ENCODE assay signal across 8 cellular contexts in genomic region chr6:27865952-27866369, GRCh38. TPM values are rescaled to one million over a fixed set of nuclear protein-coding genes. Genes with fewer than 3 reads are reported as not detected.
DNase-seq lines count a peak whose midpoint lies in the region; TF ChIP-seq lines count a peak whose summit lies in the region.

No MANE protein-coding gene starts in this region.

- H3K27me3 ChIP-seq in fibroblast of lung (ENCODE audit: control insufficient read depth, insufficient read depth, low read length) (no peaks in the 10 kb centered on the region), trophoblast cell (ENCODE audit: insufficient read depth, low read length) (no peaks in the 10 kb centered on the region)

- no peak overlapping the region for H4K12ac ChIP-seq in trophoblast cell (ENCODE audit: low read depth, low read length)

- H3K23ac ChIP-seq in trophoblast cell (ENCODE audit: low read length) = no peak overlapping the region

- DNase-seq in NCI-H146 (lab: John Stamatoyannopoulos, UW) (peak; percentile 76), NCI-H146 treated with DMSO at 0.1 percent for 48 hours (lab: John Stamatoyannopoulos, UW; ENCODE audit: unreplicated experiment) (no peak), HUDEP-2 (lab: John Stamatoyannopoulos, UW; ENCODE audit: unreplicated experiment in 76 of 76) (peak in 63 of 76 experiments; percentile 53 to 96 (median 84)), fibroblast of lung (ENCODE audit: low read depth in 2 of 2) (no peak), trophoblast cell (no peak), cerebellum (ENCODE audit: low spot score) (no peak), NCI-H1694 treated with DMSO at 0.1 percent for 48 hours (lab: John Stamatoyannopoulos, UW) (no peak)
- DNase-seq in activated CD4-positive, alpha-beta T cell treated with anti-CD3 and anti-CD28 coated beads, Interleukin-2, amount 10 ng/mL, durations not matched to agents 24 days and 14 days = peak; percentile 86

- H2BK12ac ChIP-seq in trophoblast cell (ENCODE audit: low read length) = no peak overlapping the region

- H4K8ac ChIP-seq in trophoblast cell (ENCODE audit: low read depth, low read length) = peak overlapping the region; percentile 13

- peaks cover 2% of the 10 kb centered on the region for H3K27me3 Mint-ChIP-seq in activated CD4-positive, alpha-beta T cell treated with anti-CD3 and anti-CD28 coated beads, Interleukin-2, amount 10 ng/mL, durations not matched to agents 24 days and 14 days

- no peaks in the 10 kb centered on the region for H3K36me3 Mint-ChIP-seq in activated CD4-positive, alpha-beta T cell treated with anti-CD3 and anti-CD28 coated beads, Interleukin-2, amount 10 ng/mL, durations not matched to agents 24 days and 14 days (ENCODE audit: low read depth)

- peak overlapping the region; percentile 57 to 90 (median 62) for H3K4me3 ChIP-seq in fibroblast of lung (replicated peaks in 1 of 4; ENCODE audit: control extremely low read depth in 1 of 4, insufficient read depth in 1 of 4, low read depth in 3 of 4, low read length in 4 of 4)
- peak overlapping the region; percentile 66 for H3K4me3 ChIP-seq in trophoblast cell (ENCODE audit: low read depth, low read length)

- H3K14ac ChIP-seq in trophoblast cell (ENCODE audit: low read length) = peak overlapping the region; percentile 48

- peaks cover 62% of the 10 kb centered on the region for H3K4me1 Mint-ChIP-seq in activated CD4-positive, alpha-beta T cell treated with anti-CD3 and anti-CD28 coated beads, Interleukin-2, amount 10 ng/mL, durations not matched to agents 24 days and 14 days

- H3K4ac ChIP-seq in trophoblast cell (ENCODE audit: low read depth, low read length) = no peak overlapping the region

- H3K36me3 ChIP-seq in fibroblast of lung (ENCODE audit: control insufficient read depth, insufficient read depth, low read length) = no peaks in the 10 kb centered on the region
- H3K36me3 ChIP-seq in trophoblast cell (ENCODE audit: control insufficient read depth in 1 of 2, insufficient read depth in 2 of 2, low read length in 2 of 2) = no peaks in the 10 kb centered on the region

- intact Hi-C loops in activated CD4-positive, alpha-beta T cell treated with anti-CD3 and anti-CD28 coated beads, Interleukin-2, amount 10 ng/mL, durations not matched to agents 24 days and 14 days (cut with micrococcal nuclease) = loop anchor here (1.0 to 10.0 kb wide), 8 partner anchors 7 to 1834 kb away; a partner anchor contains a TSS

- H3K9me3 ChIP-seq in fibroblast of lung (ENCODE audit: control insufficient read depth, insufficient read depth, low read depth, low read length) = no peaks in the 10 kb centered on the region
- H3K9me3 ChIP-seq in trophoblast cell (ENCODE audit: insufficient read depth, low read depth, low read length) = peaks cover 4% of the 10 kb centered on the region

- no peaks in the 10 kb centered on the region for H3K79me2 ChIP-seq in fibroblast of lung (ENCODE audit: control insufficient read depth, insufficient read depth, low read length)
- H3K79me2 ChIP-seq in trophoblast cell (ENCODE audit: control insufficient read depth, insufficient read depth, low read length, poor library complexity) = peaks cover 3% of the 10 kb centered on the region

- no peak overlapping the region for H3K18ac ChIP-seq in trophoblast cell (ENCODE audit: low read length)

- peak overlapping the region; percentile 97 for H3K4me3 Mint-ChIP-seq in activated CD4-positive, alpha-beta T cell treated with anti-CD3 and anti-CD28 coated beads, Interleukin-2, amount 10 ng/mL, durations not matched to agents 24 days and 14 days

- no peaks in the 10 kb centered on the region for H3K9me3 Mint-ChIP-seq in activated CD4-positive, alpha-beta T cell treated with anti-CD3 and anti-CD28 coated beads, Interleukin-2, amount 10 ng/mL, durations not matched to agents 24 days and 14 days

- no peak overlapping the region for H3K9ac ChIP-seq in fibroblast of lung (ENCODE audit: insufficient read depth, low read length)
- peak overlapping the region; percentile 34 for H3K9ac ChIP-seq in trophoblast cell (ENCODE audit: low read length)

- no peaks in the 10 kb centered on the region for H4K20me1 ChIP-seq in fibroblast of lung (ENCODE audit: control insufficient read depth, extremely low read depth, insufficient read depth, low read length)

- H3K79me1 ChIP-seq in trophoblast cell (ENCODE audit: low read length) = peaks cover 10% of the 10 kb centered on the region

- H3K4me1 ChIP-seq in fibroblast of lung (ENCODE audit: control insufficient read depth, extremely low read depth, insufficient read depth, low read length) (no peaks in the 10 kb centered on the region), trophoblast cell (ENCODE audit: control insufficient read depth in 1 of 2, insufficient read depth in 2 of 2, low read length in 2 of 2) (peaks cover 2 to 5% of the 10 kb centered on the region in 2 experiments)

- no peak overlapping the region for H4K91ac ChIP-seq in trophoblast cell (ENCODE audit: low read depth, low read length)

- WGBS in trophoblast cell (ENCODE audit: extremely low coverage, insufficient coverage, insufficient read length) = no CpG with 5 or more reads among the region's 17 CpGs

- H3K27ac ChIP-seq in fibroblast of lung (ENCODE audit: insufficient read depth, low read length) (peak overlapping the region; percentile 94), trophoblast cell (ENCODE audit: low read depth, low read length) (peak overlapping the region; percentile 56)

- no peak overlapping the region for H2BK120ac ChIP-seq in trophoblast cell (ENCODE audit: insufficient read depth, low read length, poor library complexity)

- no peak overlapping the region for H2AK5ac ChIP-seq in trophoblast cell (ENCODE audit: low read length)

- no peak overlapping the region for H2BK5ac ChIP-seq in trophoblast cell (ENCODE audit: low read depth, low read length, poor library complexity)

- H3K4me2 ChIP-seq in fibroblast of lung (ENCODE audit: extremely low read depth, insufficient read depth, low read length) (peak overlapping the region; percentile 89), trophoblast cell (ENCODE audit: low read length) (peak overlapping the region; percentile 98)

- peak overlapping the region; percentile 100 for H3K27ac Mint-ChIP-seq in activated CD4-positive, alpha-beta T cell treated with anti-CD3 and anti-CD28 coated beads, Interleukin-2, amount 10 ng/mL, durations not matched to agents 24 days and 14 days

- TF ChIP-seq CTCF in fibroblast of lung (conservative IDR thresholded peaks at IDR 0.05 in 1 of 2, IDR thresholded peaks at IDR 0.05 in 1 of 2; ENCODE audit: low read depth in 1 of 2, low read length in 2 of 2) = no peak

- H2AFZ ChIP-seq in fibroblast of lung (ENCODE audit: low read length) (peak overlapping the region; percentile 60), trophoblast cell (ENCODE audit: insufficient read depth, low read length, poor library complexity) (peak overlapping the region; percentile 26)

RNA-seq across cellular contexts. Expression of gene OR2B2, which starts 46.2 kb away (rescaled TPM):
- not detected in 2 replicates for total RNA-seq in activated CD4-positive, alpha-beta T cell treated with anti-CD3 and anti-CD28 coated beads, Interleukin-2, amount 10 ng/mL, durations not matched to agents 24 days and 14 days
- total RNA-seq in fibroblast of lung (not detected in 2 replicates), cerebellum (not detected)
- not detected in 2 replicates for polyA plus RNA-seq in fibroblast of lung
- not detected in 2 replicates for polyA plus RNA-seq in fibroblast of lung (2012)
- polyA minus RNA-seq in fibroblast of lung (ENCODE audit: low replicate concordance) = not detected in 2 replicates
- not detected in 2 replicates for polyA plus RNA-seq in trophoblast cell (2013)

Comparison
In these comparisons a context has a peak if more than half of its experiments do, and no peak if none do; other contexts are left out.
1. DNase-seq: peak in NCI-H146 (single experiment), HUDEP-2 (63 of 76) and activated CD4-positive, alpha-beta T cell treated with anti-CD3 and anti-CD28 coated beads, Interleukin-2, amount 10 ng/mL, durations not matched to agents 24 days and 14 days (single experiment); none in NCI-H146 treated with DMSO at 0.1 percent for 48 hours (single experiment), fibroblast of lung (0 of 2), trophoblast cell (0 of 2), cerebellum (single experiment) and NCI-H1694 treated with DMSO at 0.1 percent for 48 hours (single experiment).